Comparison of ENCODE assay signal across 1 cellular context in the genomic region with DNA sequence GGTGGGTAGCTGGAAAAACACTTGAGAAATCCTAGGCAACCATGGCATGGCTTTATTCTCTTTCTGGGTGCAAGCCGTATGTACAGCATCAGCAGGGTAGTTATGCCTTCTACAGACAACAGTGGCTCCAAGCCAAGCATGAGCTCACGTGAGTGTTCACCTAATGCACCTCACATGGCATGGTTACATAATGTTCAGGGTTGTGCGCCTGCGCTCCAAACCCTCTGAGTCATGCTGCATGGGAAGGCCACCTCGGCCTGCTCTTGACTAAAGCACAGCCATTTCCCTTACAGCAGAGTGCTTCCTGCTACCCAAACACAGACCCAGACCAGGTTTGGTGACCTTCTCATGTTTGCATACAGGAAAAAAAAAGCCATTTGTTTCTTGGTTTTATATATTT.
TF ChIP-seq lines count a peak whose summit lies in the region.

No MANE protein-coding gene starts in this region.

TF ChIP-seq in HepG2, 621 proteins besides CTCF, POLR2A, EP300 and RAD21:
- TF ChIP-seq FUBP1 (CRISPR knock-in tag; IDR thresholded peaks at IDR 0.05; ENCODE audit: borderline replicate concordance) (no peak), BHLHE40 (IDR thresholded peaks at IDR 0.05; ENCODE audit: low read length) (peak; percentile 81), GABPB1 (CRISPR knock-in tag; IDR thresholded peaks at IDR 0.05) (0 out of 2 replicates have a peak, but pooled peaks have one; percentile 12), FOSL2 (CRISPR knock-in tag; IDR thresholded peaks at IDR 0.05) (peak; percentile 87)
- TF ChIP-seq, protein P1, sequence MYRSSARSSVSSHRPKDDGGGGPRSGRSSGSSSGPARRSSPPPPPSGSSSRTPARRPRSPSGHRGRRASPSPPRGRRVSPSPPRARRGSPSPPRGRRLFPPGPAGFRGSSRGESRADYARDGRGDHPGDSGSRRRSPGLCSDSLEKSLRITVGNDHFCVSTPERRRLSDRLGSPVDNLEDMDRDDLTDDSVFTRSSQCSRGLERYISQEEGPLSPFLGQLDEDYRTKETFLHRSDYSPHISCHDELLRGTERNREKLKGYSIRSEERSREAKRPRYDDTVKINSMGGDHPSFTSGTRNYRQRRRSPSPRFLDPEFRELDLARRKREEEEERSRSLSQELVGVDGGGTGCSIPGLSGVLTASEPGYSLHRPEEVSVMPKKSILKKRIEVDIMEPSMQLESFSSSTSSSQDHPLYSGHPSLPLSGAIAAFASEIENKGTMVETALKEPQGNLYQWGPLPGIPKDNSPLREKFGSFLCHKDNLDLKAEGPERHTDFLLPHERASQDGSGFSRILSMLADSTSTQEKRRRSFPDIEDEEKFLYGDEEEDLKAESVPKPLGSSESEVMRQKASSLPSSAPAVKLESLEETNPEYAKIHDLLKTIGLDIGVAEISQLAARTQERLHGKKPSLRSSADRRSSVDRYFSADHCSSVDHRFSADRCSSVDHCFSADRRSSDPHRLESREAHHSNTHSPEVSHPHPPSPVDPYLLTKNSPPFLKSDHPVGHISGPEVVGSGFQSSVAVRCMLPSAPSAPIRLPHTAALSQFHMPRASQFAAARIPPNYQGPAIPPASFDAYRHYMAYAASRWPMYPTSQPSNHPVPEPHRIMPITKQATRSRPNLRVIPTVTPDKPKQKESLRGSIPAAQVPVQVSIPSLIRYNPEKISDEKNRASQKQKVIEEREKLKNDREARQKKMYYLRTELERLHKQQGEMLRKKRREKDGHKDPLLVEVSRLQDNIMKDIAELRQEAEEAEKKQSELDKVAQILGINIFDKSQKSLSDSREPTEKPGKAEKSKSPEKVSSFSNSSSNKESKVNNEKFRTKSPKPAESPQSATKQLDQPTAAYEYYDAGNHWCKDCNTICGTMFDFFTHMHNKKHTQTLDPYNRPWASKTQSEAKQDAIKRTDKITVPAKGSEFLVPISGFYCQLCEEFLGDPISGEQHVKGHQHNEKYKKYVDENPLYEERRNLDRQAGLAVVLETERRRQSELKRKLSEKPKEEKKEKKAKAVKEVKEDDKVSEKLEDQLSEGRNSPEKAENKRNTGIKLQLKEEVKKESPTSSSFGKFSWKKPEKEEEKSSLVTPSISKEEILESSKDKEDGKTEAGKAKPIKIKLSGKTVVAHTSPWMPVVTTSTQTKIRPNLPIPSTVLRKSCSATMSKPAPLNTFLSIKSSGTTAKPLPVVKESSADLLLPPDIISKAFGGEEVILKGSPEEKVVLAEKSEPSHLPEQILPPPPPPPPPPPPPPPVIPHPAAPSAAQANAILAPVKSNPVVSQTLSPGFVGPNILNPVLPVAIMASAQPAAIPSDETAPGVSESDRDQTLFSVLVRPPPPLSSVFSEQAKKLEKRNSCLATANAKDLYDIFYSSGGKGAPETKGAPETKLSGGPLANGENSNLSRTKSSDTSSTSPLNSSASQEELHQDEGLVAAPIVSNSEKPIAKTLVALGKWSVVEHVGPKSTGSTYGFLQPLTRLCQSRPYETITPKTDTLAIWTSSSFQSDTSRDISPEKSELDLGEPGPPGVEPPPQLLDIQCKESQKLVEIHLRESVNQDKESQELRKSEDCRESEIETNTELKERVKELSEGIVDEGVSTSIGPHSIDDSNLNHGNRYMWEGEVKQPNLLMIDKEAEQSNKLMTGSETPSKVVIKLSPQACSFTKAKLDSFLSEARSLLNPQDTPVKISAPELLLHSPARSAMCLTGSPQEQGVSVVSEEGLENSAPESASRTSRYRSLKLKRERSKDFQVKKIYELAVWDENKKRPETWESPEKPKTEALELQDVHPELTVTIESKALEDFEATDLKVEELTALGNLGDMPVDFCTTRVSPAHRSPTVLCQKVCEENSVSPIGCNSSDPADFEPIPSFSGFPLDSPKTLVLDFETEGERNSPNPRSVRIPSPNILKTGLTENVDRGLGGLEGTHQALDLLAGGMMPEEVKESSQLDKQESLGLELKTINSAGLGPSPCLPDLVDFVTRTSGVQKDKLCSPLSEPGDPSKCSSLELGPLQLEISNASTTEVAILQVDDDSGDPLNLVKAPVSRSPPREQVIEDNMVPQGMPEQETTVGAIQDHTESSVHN (CRISPR knock-in tag; IDR thresholded peaks at IDR 0.05): no peak
